Comparison of ENCODE assay signal across 1 cellular context in the genomic region with DNA sequence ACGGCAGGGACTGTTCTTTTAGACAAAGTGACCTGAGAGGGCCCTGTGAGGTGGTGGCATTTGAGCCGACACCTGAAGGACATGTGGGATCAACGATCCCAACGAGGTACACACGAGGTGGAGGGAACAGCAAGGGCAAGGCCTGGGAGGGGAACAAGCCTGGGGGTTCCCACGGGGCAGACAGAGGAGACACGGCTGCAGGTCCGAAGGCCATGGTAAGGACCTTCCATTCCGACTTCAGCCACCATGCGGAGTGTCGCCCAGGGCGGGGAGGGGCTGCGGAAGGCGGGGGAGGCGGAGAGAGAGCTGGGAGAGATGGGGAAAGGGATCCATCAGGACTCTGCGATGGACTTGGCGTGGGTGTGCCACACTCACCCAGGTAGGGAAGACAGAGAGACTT.
TF ChIP-seq lines count a peak whose summit lies in the region.

No MANE protein-coding gene starts in this region.

TF ChIP-seq in H1, 55 proteins besides CTCF, POLR2A, EP300 and RAD21:
- no peak for TF ChIP-seq KDM1A (IDR thresholded peaks at IDR 0.05; ENCODE audit: borderline replicate concordance, low read length)
- TF ChIP-seq FOSL1 (IDR thresholded peaks at IDR 0.05; ENCODE audit: insufficient read depth, low read depth, low read length), result no peak
